Comparison of ENCODE assay signal across 16 cellular contexts in genomic region chr3:69925506-69925905, GRCh38.
"Had no signal": no experiment of that assay in that cellular context is flagged by ENCODE, and none has a peak within 500 bp of the region (broad histone marks: within the 10 kb centered on the region; RNA-seq: fewer than 3 reads in every experiment).

No MANE protein-coding gene starts in this region.

- FAIRE-seq: colon had no signal

- H3K4me3 Mint-ChIP-seq: activated naive CD8-positive, alpha-beta T cell; activated T-cell treated with anti-CD3 and anti-CD28 coated beads, Interleukin-2, amount 50 U/mL, for 4 hours; natural killer cell treated with Interleukin-12 subunit alpha and Interleukin-12 subunit beta and Interleukin-15 and Interleukin-18, amount 100 ng/mL, for 72 hours; stimulated activated memory B cell treated with anti-CD40 and anti-IgM and Interleukin-4, amounts not matched to agents 10 μg/mL and 1 μg/mL and 100 μg/mL, for 72 hours; T-cell had no signal

- H3K9me3 ChIP-seq: breast epithelium, right atrium auricular region, upper lobe of left lung had no signal

- H3K27ac ChIP-seq: breast epithelium, right atrium auricular region, upper lobe of left lung had no signal

- H3K36me3 ChIP-seq: breast epithelium, right atrium auricular region, upper lobe of left lung had no signal

- H3K27ac Mint-ChIP-seq: activated naive CD8-positive, alpha-beta T cell; natural killer cell treated with Interleukin-12 subunit alpha and Interleukin-12 subunit beta and Interleukin-15 and Interleukin-18, amount 100 ng/mL, for 72 hours; stimulated activated memory B cell treated with anti-CD40 and anti-IgM and Interleukin-4, amounts not matched to agents 10 μg/mL and 1 μg/mL and 100 μg/mL, for 72 hours; T-cell had no signal

- H3K27me3 ChIP-seq: breast epithelium, right atrium auricular region, upper lobe of left lung had no signal

- DNase-seq: activated CD4-positive, alpha-beta T cell treated with anti-CD3 and anti-CD28 coated beads for 1 hour; activated CD4-positive, alpha-beta T cell treated with anti-CD3 and anti-CD28 coated beads, Interleukin-2, amount 50 U/mL, for 48 hours; activated gamma-delta T cell; activated T-cell treated with anti-CD3 and anti-CD28 coated beads, Interleukin-2, amount 50 U/mL, for 4 hours; anterior cingulate cortex; glutamatergic neuron; left colon; T-cell; T1000; upper lobe of left lung had no signal

- H3K27me3 Mint-ChIP-seq: natural killer cell treated with Interleukin-12 subunit alpha and Interleukin-12 subunit beta and Interleukin-15 and Interleukin-18, amount 100 ng/mL, for 72 hours; stimulated activated memory B cell treated with anti-CD40 and anti-IgM and Interleukin-4, amounts not matched to agents 10 μg/mL and 1 μg/mL and 100 μg/mL, for 72 hours had no signal

- H3K36me3 Mint-ChIP-seq: activated naive CD8-positive, alpha-beta T cell; natural killer cell treated with Interleukin-12 subunit alpha and Interleukin-12 subunit beta and Interleukin-15 and Interleukin-18, amount 100 ng/mL, for 72 hours; stimulated activated memory B cell treated with anti-CD40 and anti-IgM and Interleukin-4, amounts not matched to agents 10 μg/mL and 1 μg/mL and 100 μg/mL, for 72 hours; T-cell had no signal

- H3K4me1 ChIP-seq: breast epithelium, upper lobe of left lung had no signal

- H3K4me1 Mint-ChIP-seq: stimulated activated memory B cell treated with anti-CD40 and anti-IgM and Interleukin-4, amounts not matched to agents 10 μg/mL and 1 μg/mL and 100 μg/mL, for 72 hours; T-cell had no signal

- H3K4me3 ChIP-seq: breast epithelium, right atrium auricular region, upper lobe of left lung had no signal

- H3K9me3 Mint-ChIP-seq: activated T-cell treated with anti-CD3 and anti-CD28 coated beads, Interleukin-2, amount 50 U/mL, for 4 hours; stimulated activated memory B cell treated with anti-CD40 and anti-IgM and Interleukin-4, amounts not matched to agents 10 μg/mL and 1 μg/mL and 100 μg/mL, for 72 hours; T-cell had no signal
